Comparison of ENCODE assay signal across 2 cellular contexts in genomic region chr5:85972539-85972938, GRCh38.
A peak's percentile ranks its signal among the peaks of the same experiment; 100 is the strongest.
TF ChIP-seq lines count a peak whose summit lies in the region.

No MANE protein-coding gene starts in this region.

TF ChIP-seq in HepG2, 621 proteins besides CTCF, POLR2A, EP300 and RAD21:
- TF ChIP-seq ZNF124 (CRISPR knock-in tag; IDR thresholded peaks at IDR 0.05) (no peak), CEBPB (IDR thresholded peaks at IDR 0.05; ENCODE audit: borderline replicate concordance, low read depth, low read length) (peak; percentile 45; the same call in 1 of the 2 replicates), SOX13 (IDR thresholded peaks at IDR 0.05) (no peak), SOX13 (CRISPR knock-in tag; conservative IDR thresholded peaks at IDR 0.05 in 1 of 2, IDR thresholded peaks at IDR 0.05 in 1 of 2) (no peak)

TF ChIP-seq in IMR-90, 13 proteins besides CTCF, POLR2A, EP300 and RAD21:
- TF ChIP-seq NFE2L2 (IDR thresholded peaks at IDR 0.05; ENCODE audit: low read depth, low read length) (no peak), CEBPB (IDR thresholded peaks at IDR 0.05; ENCODE audit: low read depth, low read length) (peak; percentile 53)
TF ChIP-seq in IMR-90: peak in this region for 1.
